ENCODE assay signal across 8 cellular contexts in genomic region chr2:231199219-231199618, GRCh38. TPM values are rescaled to one million over a fixed set of nuclear protein-coding genes. Genes with fewer than 3 reads are reported as not detected.
DNase-seq lines count a peak whose midpoint lies in the region; ATAC-seq, FAIRE-seq and TF ChIP-seq lines count a peak whose summit lies in the region.

No MANE protein-coding gene starts in this region.

- FAIRE-seq in frontal cortex (lab: Jason Lieb, UNC), result no peak
- FAIRE-seq in HTR-8/SVneo (lab: Jason Lieb, UNC), result no peak

- peak overlapping the region; percentile 45 for H3K27ac ChIP-seq in RWPE2 (ENCODE audit: poor library complexity, severe bottlenecking)

- peak overlapping the region; percentile 67 for H3K4me3 ChIP-seq in GM08714 (ENCODE audit: low read length)
- peak overlapping the region; percentile 63 for H3K4me3 ChIP-seq in RWPE2 (ENCODE audit: severe bottlenecking)
- peak overlapping the region; percentile 97 for H3K4me3 ChIP-seq in fibroblast of mammary gland (ENCODE audit: control insufficient read depth, low read depth, low read length)

- no peak for DNase-seq in RWPE2 (ENCODE audit: low spot score)
- peak; percentile 80 for DNase-seq in fibroblast of mammary gland (ENCODE audit: low read depth)
- DNase-seq in renal cortical epithelial cell (ENCODE audit: low read depth), result peak; percentile 47
- no peak for DNase-seq in inferior parietal cortex (ENCODE audit: extremely low spot score)
- DNase-seq in iPS-NIHi11 (ENCODE audit: low spot score), result no peak
- DNase-seq in frontal cortex (ENCODE audit: low spot score in 2 of 2), result no peak
- DNase-seq in HTR-8/SVneo (ENCODE audit: insufficient read length, low spot score), result no peak

- H3K4me1 ChIP-seq in RWPE2 (ENCODE audit: insufficient read depth, poor library complexity, severe bottlenecking), result peaks cover 3% of the 10 kb centered on the region

- no peaks in the 10 kb centered on the region for H3K9me3 ChIP-seq in RWPE2 (ENCODE audit: severe bottlenecking)

- no peaks in the 10 kb centered on the region for H3K27me3 ChIP-seq in RWPE2 (ENCODE audit: insufficient read depth, poor library complexity, severe bottlenecking)

- no peak for TF ChIP-seq CTCF in RWPE2 (IDR thresholded peaks at IDR 0.05; ENCODE audit: poor library complexity, severe bottlenecking)
- no peak for TF ChIP-seq CTCF in fibroblast of mammary gland (conservative IDR thresholded peaks at IDR 0.05; ENCODE audit: control insufficient read depth, insufficient read depth, low read depth, low read length)

- H3K36me3 ChIP-seq in RWPE2 (ENCODE audit: low read depth), result no peaks in the 10 kb centered on the region

- ATAC-seq in RWPE2 (ENCODE audit: low read depth), result peak; percentile 31

RNA-seq across cellular contexts. Expression of gene ARMC9, which starts 0.8 kb away (rescaled TPM):
- total RNA-seq in renal cortical epithelial cell, result 27.1 and 67.8 TPM in 2 replicates
- total RNA-seq in frontal cortex, result 15.1 TPM

Comparison
In these comparisons a context has a peak if more than half of its experiments do, and no peak if none do; other contexts are left out.
1. DNase-seq: peak in fibroblast of mammary gland (single experiment) and renal cortical epithelial cell (single experiment); none in RWPE2 (single experiment), inferior parietal cortex (single experiment), iPS-NIHi11 (single experiment), frontal cortex (0 of 2) and HTR-8/SVneo (single experiment).
2. Peak in every context shown above with its lines, with median percentiles within 50 percentile points of each other: H3K4me3 ChIP-seq.